Comparison of ENCODE assay signal across 14 cellular contexts in the genomic region with DNA sequence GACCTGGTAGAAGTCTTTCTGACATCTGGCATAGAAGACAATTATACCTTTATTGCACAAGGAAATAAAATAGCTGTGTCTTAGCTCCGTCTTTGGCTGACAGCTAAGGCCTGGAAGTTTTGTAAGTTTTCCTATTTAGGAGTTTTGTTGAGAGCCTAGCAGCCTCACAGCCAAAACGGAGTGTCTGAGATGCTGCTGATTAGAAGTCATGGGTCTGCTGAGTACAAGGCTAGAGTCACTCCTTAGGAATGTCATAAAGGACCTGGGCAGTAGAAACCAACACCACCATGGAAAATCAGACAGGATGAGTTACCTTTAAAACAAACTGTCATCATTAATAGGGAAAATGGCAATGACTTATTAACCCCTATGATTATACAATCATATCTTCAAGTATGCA.
A peak's percentile ranks its signal among the peaks of the same experiment; 100 is the strongest.
DNase-seq lines count a peak whose midpoint lies in the region; ATAC-seq and TF ChIP-seq lines count a peak whose summit lies in the region.
"Had no signal": no experiment of that assay in that cellular context is flagged by ENCODE, and none has a peak within 500 bp of the region (broad histone marks: within the 10 kb centered on the region; RNA-seq: fewer than 3 reads in every experiment).

No MANE protein-coding gene starts in this region.

- H3K23ac ChIP-seq in IMR-90 (ENCODE audit: low read depth, low read length) = no peak overlapping the region

- no peak overlapping the region for H2AK5ac ChIP-seq in IMR-90 (ENCODE audit: low read depth, low read length)

- H3K27me3 Mint-ChIP-seq in chondrocyte (ENCODE audit: low read depth) = no peaks in the 10 kb centered on the region
- H3K27me3 Mint-ChIP-seq in progenitor cell of endocrine pancreas = peaks cover 18% of the 10 kb centered on the region

- no peak overlapping the region; the same call in 1 of the 2 replicates for H3K56ac ChIP-seq in IMR-90 (ENCODE audit: extremely low read depth, insufficient read depth, low read length)

- H3K4me3 ChIP-seq in IMR-90 (ENCODE audit: insufficient read depth, low read depth, low read length) = no peak overlapping the region

- peak overlapping the region; percentile 78 to 86; a peak in 1 of 4 replicates for H4K8ac ChIP-seq in IMR-90 (ENCODE audit: low read depth in 2 of 2, low read length in 2 of 2)

- H3K4me3 Mint-ChIP-seq in chondrocyte (ENCODE audit: unreplicated experiment) (no peak overlapping the region), progenitor cell of endocrine pancreas (ENCODE audit: low read depth) (no peak overlapping the region)

- TF ChIP-seq RAD21 in IMR-90 (IDR thresholded peaks at IDR 0.05; ENCODE audit: low read length) = no peak

- H4K20me1 ChIP-seq in IMR-90 (ENCODE audit: insufficient read depth, low read length) = no peaks in the 10 kb centered on the region

- H2BK20ac ChIP-seq in IMR-90 (ENCODE audit: low read depth, low read length) = no peak overlapping the region

- CTCF ChIA-PET in IMR-90 (lab: Yijun Ruan, JAX) = interaction anchor here (0.7 to 1.0 kb wide), 2 partner anchors 328 to 516 kb away, joined by 3 to 5 read pairs; no protein-coding TSS in a partner anchor

- H3K36me3 ChIP-seq in IMR-90 (ENCODE audit: control insufficient read depth, insufficient read depth, low read length) = no peaks in the 10 kb centered on the region

- peak overlapping the region; percentile 95; the same call in 2 of the 3 replicates for H2BK15ac ChIP-seq in IMR-90 (ENCODE audit: low read depth, low read length)

- dilution Hi-C loops in IMR-90 (cut with HindIII; ENCODE audit: low sequenced_read_pairs, unreplicated experiment) = no loop called here

- H3K79me1 ChIP-seq in IMR-90 (ENCODE audit: low read depth in 1 of 2, low read length in 2 of 2) = peaks cover 0 to 5% of the 10 kb centered on the region in 2 experiments; a peak in 1 of 4 replicates

- no peak overlapping the region for H2AK9ac ChIP-seq in IMR-90 (replicated peaks; ENCODE audit: low read depth, low read length, poor library complexity)

- no peak overlapping the region for H4K91ac ChIP-seq in IMR-90 (ENCODE audit: insufficient read depth, low read depth, low read length)

- no peak overlapping the region; the same call in 1 of the 2 replicates for H3K4ac ChIP-seq in IMR-90 (ENCODE audit: low read depth, low read length)

- BruUV-seq in IMR-90 (replicated peaks; lab: Mats Ljungman, UMichigan) = no TSS peak

- H3K9me3 Mint-ChIP-seq in chondrocyte (ENCODE audit: low read depth) = no peaks in the 10 kb centered on the region
- no peaks in the 10 kb centered on the region for H3K9me3 Mint-ChIP-seq in progenitor cell of endocrine pancreas (ENCODE audit: low read depth)

- H3K4me1 ChIP-seq in IMR-90 (ENCODE audit: control insufficient read depth, insufficient read depth, low read length) = peaks cover 8% of the 10 kb centered on the region

- peaks cover 59% of the 10 kb centered on the region for H3K4me1 Mint-ChIP-seq in chondrocyte (ENCODE audit: low read depth)
- peaks cover 26% of the 10 kb centered on the region for H3K4me1 Mint-ChIP-seq in progenitor cell of endocrine pancreas (ENCODE audit: low read depth)

- POLR2A ChIA-PET in IMR-90 (lab: Charles Lee; ENCODE audit: unreplicated experiment) = interaction anchor here (0.6 kb wide), 1 partner anchor 590 kb away, joined by 4 read pairs; no protein-coding TSS in a partner anchor

- H3K18ac ChIP-seq in IMR-90 (ENCODE audit: low read depth, low read length) = no peak overlapping the region; the same call in 1 of the 2 replicates

- no peak overlapping the region for H3K27ac ChIP-seq in IMR-90 (ENCODE audit: insufficient read depth, low read length)

- no peak overlapping the region for H4K5ac ChIP-seq in IMR-90 (ENCODE audit: low read depth, low read length)

- ATAC-seq in IMR-90 (ENCODE audit: low read depth) (peak; percentile 93), left colon (peak; percentile 17), GM21717 (IDR thresholded peaks at IDR 0.05; ENCODE audit: unreplicated experiment) (no peak), GM18867 (IDR thresholded peaks at IDR 0.05; ENCODE audit: unreplicated experiment) (no peak)

- H3K36me3 Mint-ChIP-seq in chondrocyte (ENCODE audit: low read depth) = no peaks in the 10 kb centered on the region
- H3K36me3 Mint-ChIP-seq in progenitor cell of endocrine pancreas (ENCODE audit: insufficient read depth) = no peaks in the 10 kb centered on the region

- no peaks in the 10 kb centered on the region for H3K27me3 ChIP-seq in IMR-90 (ENCODE audit: control insufficient read depth, insufficient read depth, low read length)

- in situ Hi-C loops in IMR-90 (cut with MboI; ENCODE audit: low sequenced_read_pairs) = no loop called here

- H3K9me3 ChIP-seq in IMR-90 (ENCODE audit: control insufficient read depth, insufficient read depth, low read length) = no peaks in the 10 kb centered on the region

- H3K4me2 ChIP-seq in IMR-90 (ENCODE audit: low read depth, low read length) = no peak overlapping the region

- no peak for TF ChIP-seq POLR2A in IMR-90 (IDR thresholded peaks at IDR 0.05; ENCODE audit: low read depth, low read length)

- H2BK120ac ChIP-seq in IMR-90 (ENCODE audit: low read depth, low read length) = peak overlapping the region; percentile 95; the same call in 1 of the 2 replicates

- H2AFZ ChIP-seq in IMR-90 (replicated peaks; ENCODE audit: low read length, poor library complexity) = no peak overlapping the region

- no CpG with 5 or more reads among the region's 2 CpGs for WGBS in IMR-90 (ENCODE audit: extremely low coverage in 2 of 2, insufficient read length in 1 of 2), 2 experiments

- peaks cover 7% of the 10 kb centered on the region; the same call in 1 of the 2 replicates for H3K9me1 ChIP-seq in IMR-90 (ENCODE audit: insufficient read depth, low read length)

- peak overlapping the region; percentile 25; the same call in 1 of the 2 replicates for H3K9ac ChIP-seq in IMR-90 (ENCODE audit: low read depth, low read length)

- intact Hi-C loops in IMR-90 (cut with micrococcal nuclease) (loop anchor here (5.0 kb wide), 1 partner anchor 97 kb away; no protein-coding TSS in a partner anchor), left colon (cut with DNase I, micrococcal nuclease) (no loop called here)

- TF ChIP-seq CTCF in IMR-90 (conservative IDR thresholded peaks at IDR 0.05; ENCODE audit: low read depth, low read length) = no peak
- TF ChIP-seq CTCF in chondrocyte (IDR thresholded peaks at IDR 0.05) = no peak
- TF ChIP-seq CTCF in progenitor cell of endocrine pancreas (IDR thresholded peaks at IDR 0.05; ENCODE audit: unreplicated experiment) = no peak

- peak overlapping the region; percentile 87 for H3K27ac Mint-ChIP-seq in chondrocyte (ENCODE audit: unreplicated experiment)
- H3K27ac Mint-ChIP-seq in progenitor cell of endocrine pancreas = no peak overlapping the region

- no peak overlapping the region for H3K14ac ChIP-seq in IMR-90 (replicated peaks; ENCODE audit: low read depth, low read length)

- DNase-seq in A172 (ENCODE audit: low spot score) (peak; percentile 95), IMR-90 (peak; percentile 90), chondrocyte (ENCODE audit: low spot score) (no peak), left colon (peak in 1 of 2 donors; percentile 39), SIG-M5 (lab: John Stamatoyannopoulos, UW) (no peak), progenitor cell of endocrine pancreas (ENCODE audit: low spot score, unreplicated experiment) (no peak)
- DNase-seq: 8988T; glutamatergic neuron; NCI-H2029 treated with DMSO at 0.1 percent for 48 hours; SHP77 treated with DMSO at 0.1 percent for 48 hours; stimulated activated CD4-positive, alpha-beta T cell treated with anti-CD3 and anti-CD28 coated beads, Interleukin-1b, Interleukin-23, amount 100 ng/mL, for 48 hours; substantia nigra had no signal

- H2BK5ac ChIP-seq in IMR-90 (ENCODE audit: low read depth, low read length, poor library complexity, severe bottlenecking) = peak overlapping the region; percentile 81

TF ChIP-seq in IMR-90, 13 proteins besides CTCF, POLR2A, EP300 and RAD21:
- TF ChIP-seq FOS (IDR thresholded peaks at IDR 0.05; ENCODE audit: low read depth, low read length) (peak; percentile 61), MAZ (IDR thresholded peaks at IDR 0.05; ENCODE audit: borderline replicate concordance, low read depth, low read length) (no peak), CHD1 (IDR thresholded peaks at IDR 0.05; ENCODE audit: low read depth, low read length) (no peak), MAFK (IDR thresholded peaks at IDR 0.05; ENCODE audit: low read depth, low read length) (no peak)
- TF ChIP-seq, protein P1, sequence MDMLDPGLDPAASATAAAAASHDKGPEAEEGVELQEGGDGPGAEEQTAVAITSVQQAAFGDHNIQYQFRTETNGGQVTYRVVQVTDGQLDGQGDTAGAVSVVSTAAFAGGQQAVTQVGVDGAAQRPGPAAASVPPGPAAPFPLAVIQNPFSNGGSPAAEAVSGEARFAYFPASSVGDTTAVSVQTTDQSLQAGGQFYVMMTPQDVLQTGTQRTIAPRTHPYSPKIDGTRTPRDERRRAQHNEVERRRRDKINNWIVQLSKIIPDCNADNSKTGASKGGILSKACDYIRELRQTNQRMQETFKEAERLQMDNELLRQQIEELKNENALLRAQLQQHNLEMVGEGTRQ (IDR thresholded peaks at IDR 0.05; ENCODE audit: low read depth, low read length) = no peak
- TF ChIP-seq, protein P2, sequence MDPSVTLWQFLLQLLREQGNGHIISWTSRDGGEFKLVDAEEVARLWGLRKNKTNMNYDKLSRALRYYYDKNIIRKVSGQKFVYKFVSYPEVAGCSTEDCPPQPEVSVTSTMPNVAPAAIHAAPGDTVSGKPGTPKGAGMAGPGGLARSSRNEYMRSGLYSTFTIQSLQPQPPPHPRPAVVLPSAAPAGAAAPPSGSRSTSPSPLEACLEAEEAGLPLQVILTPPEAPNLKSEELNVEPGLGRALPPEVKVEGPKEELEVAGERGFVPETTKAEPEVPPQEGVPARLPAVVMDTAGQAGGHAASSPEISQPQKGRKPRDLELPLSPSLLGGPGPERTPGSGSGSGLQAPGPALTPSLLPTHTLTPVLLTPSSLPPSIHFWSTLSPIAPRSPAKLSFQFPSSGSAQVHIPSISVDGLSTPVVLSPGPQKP (IDR thresholded peaks at IDR 0.05; ENCODE audit: borderline replicate concordance, low read depth, low read length) = no peak

Comparison
In these comparisons a context has a peak if more than half of its experiments do, and no peak if none do; other contexts are left out.
1. DNase-seq: peak in A172 (single experiment) and IMR-90 (single experiment); none in chondrocyte (single experiment), SIG-M5 (single experiment) and progenitor cell of endocrine pancreas (single experiment).
2. ATAC-seq: peak in IMR-90 (single experiment) and left colon (single experiment); none in GM21717 (single experiment) and GM18867 (single experiment).